18 cellular contexts compared by ENCODE assay signal in the genomic region with DNA sequence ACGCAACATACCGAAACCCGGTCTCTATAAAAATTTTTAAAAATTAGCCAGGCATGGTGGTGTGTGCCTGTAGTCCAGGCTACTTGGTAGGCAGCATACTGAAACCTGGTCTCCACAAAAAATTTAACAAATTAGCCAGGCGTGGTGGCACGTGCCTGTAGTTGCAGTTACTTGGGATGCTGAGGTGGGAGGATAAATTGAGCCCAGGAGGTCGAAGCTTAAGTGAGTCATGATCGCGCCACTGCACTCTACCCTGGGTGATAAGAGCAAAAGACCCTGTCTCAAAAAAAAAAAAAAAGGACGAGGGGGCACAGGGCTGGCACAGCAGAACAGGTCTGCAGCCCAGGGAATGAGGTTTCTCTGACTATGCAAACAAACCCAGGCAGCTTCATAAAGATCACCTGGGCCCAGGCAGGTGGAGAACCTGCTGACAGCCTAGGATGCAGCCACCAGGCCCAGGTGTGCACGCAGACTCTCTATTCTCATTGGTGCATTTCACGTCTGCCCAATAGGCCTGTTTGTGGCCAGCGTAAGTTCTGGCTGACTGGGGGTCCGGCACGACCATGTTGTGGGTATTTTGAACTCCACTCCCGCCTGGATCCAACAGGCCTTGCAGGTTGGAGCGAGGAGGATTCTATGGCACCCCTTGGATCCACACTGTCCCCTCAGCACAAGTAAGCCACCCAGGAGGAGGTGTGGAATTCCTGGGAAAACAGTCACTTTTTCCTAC.
"Had no signal": no experiment of that assay in that cellular context is flagged by ENCODE, and none has a peak within 500 bp of the region (broad histone marks: within the 10 kb centered on the region; RNA-seq: fewer than 3 reads in every experiment).

No MANE protein-coding gene starts in this region.

- H3K4me1 ChIP-seq: foreskin keratinocyte had no signal

- H3K9me3 Mint-ChIP-seq: activated B cell treated with CpG ODN at 0.5 μM for 24 hours; activated CD4-positive, alpha-beta T cell treated with anti-CD3 and anti-CD28 coated beads, Interleukin-2, amount 10 ng/mL, durations not matched to agents 24 days and 14 days; activated naive CD8-positive, alpha-beta T cell treated with anti-CD3 and anti-CD28 coated beads for 36 hours; activated T-cell treated with anti-CD3 and anti-CD28 coated beads, Interleukin-2, amount 50 U/mL, for 72 hours; mesothelial cell of epicardium; neural crest cell; stimulated activated naive CD8-positive, alpha-beta T cell treated with anti-CD3 and anti-CD28 coated beads, Interleukin-15, amount 100 ng/mL, for 72 hours; type B pancreatic cell had no signal

- H3K36me3 Mint-ChIP-seq: brain, mesothelial cell of epicardium, type B pancreatic cell had no signal

- DNase-seq: activated B cell treated with CpG ODN at 0.5 μM for 24 hours; activated CD4-positive, alpha-beta T cell treated with anti-CD3 and anti-CD28 coated beads, Interleukin-2, amount 10 ng/mL, durations not matched to agents 24 days and 14 days; activated CD8-positive, alpha-beta memory T cell treated with anti-CD3 and anti-CD28 coated beads, Interleukin-2, amount 50 U/mL, for 48 hours; activated gamma-delta T cell treated with Interleukin-2 at 50 U/mL for 16 hours; activated naive CD8-positive, alpha-beta T cell treated with anti-CD3 and anti-CD28 coated beads for 36 hours; activated T-cell treated with anti-CD3 and anti-CD28 coated beads, Interleukin-2, amount 50 U/mL, for 72 hours; amygdala; central memory CD4-positive, alpha-beta T cell; cortex of kidney; effector CD8-positive, alpha-beta T cell; foreskin keratinocyte; stimulated activated naive CD8-positive, alpha-beta T cell treated with anti-CD3 and anti-CD28 coated beads, Interleukin-15, amount 100 ng/mL, for 72 hours; T-helper 2 cell had no signal

- H3K27ac Mint-ChIP-seq: activated B cell treated with CpG ODN at 0.5 μM for 24 hours; activated CD4-positive, alpha-beta T cell treated with anti-CD3 and anti-CD28 coated beads, Interleukin-2, amount 10 ng/mL, durations not matched to agents 24 days and 14 days; activated T-cell treated with anti-CD3 and anti-CD28 coated beads, Interleukin-2, amount 50 U/mL, for 72 hours; type B pancreatic cell had no signal

- H3K27me3 Mint-ChIP-seq: activated B cell treated with CpG ODN at 0.5 μM for 24 hours; activated CD4-positive, alpha-beta T cell treated with anti-CD3 and anti-CD28 coated beads, Interleukin-2, amount 10 ng/mL, durations not matched to agents 24 days and 14 days; activated naive CD8-positive, alpha-beta T cell treated with anti-CD3 and anti-CD28 coated beads for 36 hours; stimulated activated naive CD8-positive, alpha-beta T cell treated with anti-CD3 and anti-CD28 coated beads, Interleukin-15, amount 100 ng/mL, for 72 hours had no signal

- H3K4me3 Mint-ChIP-seq: activated B cell treated with CpG ODN at 0.5 μM for 24 hours; activated CD4-positive, alpha-beta T cell treated with anti-CD3 and anti-CD28 coated beads, Interleukin-2, amount 10 ng/mL, durations not matched to agents 24 days and 14 days; activated naive CD8-positive, alpha-beta T cell treated with anti-CD3 and anti-CD28 coated beads for 36 hours; activated T-cell treated with anti-CD3 and anti-CD28 coated beads, Interleukin-2, amount 50 U/mL, for 72 hours; brain; mesothelial cell of epicardium; neural crest cell; stimulated activated naive CD8-positive, alpha-beta T cell treated with anti-CD3 and anti-CD28 coated beads, Interleukin-15, amount 100 ng/mL, for 72 hours; type B pancreatic cell had no signal

- H3K27ac ChIP-seq: foreskin keratinocyte had no signal

- ATAC-seq: activated T-cell treated with anti-CD3 and anti-CD28 coated beads, Interleukin-2, amount 50 U/mL, for 72 hours; foreskin keratinocyte; sciatic nerve; stimulated activated naive CD8-positive, alpha-beta T cell treated with anti-CD3 and anti-CD28 coated beads, Interleukin-15, amount 100 ng/mL, for 72 hours had no signal
